Comparison of ENCODE assay signal across 14 cellular contexts in the genomic region with DNA sequence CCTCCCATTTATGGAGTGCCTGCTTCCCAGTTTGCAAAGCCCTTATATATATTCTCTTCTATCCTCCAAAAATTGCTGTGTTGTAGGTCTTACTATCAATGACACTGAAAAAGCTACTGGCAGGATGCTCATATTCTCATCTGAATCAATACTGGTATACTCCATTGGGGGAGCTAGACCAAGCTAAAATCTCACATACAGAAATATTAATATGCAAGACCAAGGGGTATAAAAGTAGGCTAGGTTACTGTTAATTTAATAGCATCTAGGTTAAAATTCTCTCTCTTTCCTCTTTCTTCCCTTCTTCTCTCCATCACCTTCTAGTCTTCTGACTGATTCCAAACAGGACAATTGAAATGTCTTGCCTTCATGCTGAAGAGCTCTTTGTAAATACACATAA. TPM values are rescaled to one million over a fixed set of nuclear protein-coding genes. Genes with fewer than 3 reads are reported as not detected.
A peak's percentile ranks its signal among the peaks of the same experiment; 100 is the strongest.
DNase-seq lines count a peak whose midpoint lies in the region; ATAC-seq and TF ChIP-seq lines count a peak whose summit lies in the region.
"Had no signal": no experiment of that assay in that cellular context is flagged by ENCODE, and none has a peak within 500 bp of the region (broad histone marks: within the 10 kb centered on the region; RNA-seq: fewer than 3 reads in every experiment).

No MANE protein-coding gene starts in this region.

- H3K4me3 Mint-ChIP-seq in progenitor cell of endocrine pancreas (ENCODE audit: low read depth): peak overlapping the region; percentile 84
- H3K4me3 Mint-ChIP-seq: memory B cell had no signal

- ATAC-seq in HG02642 (IDR thresholded peaks at IDR 0.05; ENCODE audit: poor library complexity, unreplicated experiment): no peak
- no peak for ATAC-seq in HG02678 (IDR thresholded peaks at IDR 0.05; ENCODE audit: unreplicated experiment)

- H3K4me3 ChIP-seq in choroid plexus epithelial cell (ENCODE audit: low read depth, low read length): no peak overlapping the region
- H3K4me3 ChIP-seq: BLaER1 had no signal

- H3K27ac Mint-ChIP-seq in progenitor cell of endocrine pancreas: no peak overlapping the region
- H3K27ac Mint-ChIP-seq: activated T-helper 2 cell treated with anti-CD3 and anti-CD28 coated beads, Interferon-gamma antibody, Interleukin-2, Interleukin-4, amounts not matched to agents 10 μg/mL and 5 μg/mL and 100 μg/mL, durations not matched to agents 14 hours and 24 hours and 36 hours; memory B cell had no signal

- H3K27me3 Mint-ChIP-seq in progenitor cell of endocrine pancreas: peaks cover 58% of the 10 kb centered on the region

- DNase-seq in NCI-H2081 (lab: John Stamatoyannopoulos, UW) (peak; percentile 14 to 20), NCI-H2081 treated with DMSO at 0.1 percent for 48 hours (lab: John Stamatoyannopoulos, UW) (no peak), NAMALWA (ENCODE audit: low spot score) (peak; percentile 27), choroid plexus epithelial cell (ENCODE audit: low read depth) (peak; percentile 61), progenitor cell of endocrine pancreas (ENCODE audit: low spot score, unreplicated experiment) (no peak), occipital lobe (lab: John Stamatoyannopoulos, UW) (no peak)
- DNase-seq: effector CD8-positive, alpha-beta T cell; stimulated activated CD4-positive, alpha-beta T cell treated with anti-CD3 and anti-CD28 coated beads, Interleukin-15, amount 100 ng/mL, for 24 hours; T-helper 2 cell had no signal

- peak; percentile 52 for TF ChIP-seq CTCF in choroid plexus epithelial cell (conservative IDR thresholded peaks at IDR 0.05; ENCODE audit: low read depth, low read length)
- peak; percentile 15 for TF ChIP-seq CTCF in progenitor cell of endocrine pancreas (IDR thresholded peaks at IDR 0.05; ENCODE audit: unreplicated experiment)

- H3K36me3 Mint-ChIP-seq in progenitor cell of endocrine pancreas (ENCODE audit: insufficient read depth): no peaks in the 10 kb centered on the region
- H3K36me3 Mint-ChIP-seq: memory B cell had no signal

- no peaks in the 10 kb centered on the region for H3K9me3 Mint-ChIP-seq in progenitor cell of endocrine pancreas (ENCODE audit: low read depth)
- H3K9me3 Mint-ChIP-seq: memory B cell had no signal

- H3K4me1 Mint-ChIP-seq in progenitor cell of endocrine pancreas (ENCODE audit: low read depth): peaks cover 15% of the 10 kb centered on the region

RNA-seq across cellular contexts. Expression of a gene that starts 17.1 kb away (rescaled TPM):
- 2.7 and 3.5 TPM in 2 replicates for total RNA-seq in progenitor cell of endocrine pancreas
- 0.78 TPM for total RNA-seq in occipital lobe
- total RNA-seq: activated T-helper 2 cell treated with anti-CD3 and anti-CD28 coated beads, Interferon-gamma antibody, Interleukin-2, Interleukin-4, amounts not matched to agents 10 μg/mL and 5 μg/mL and 100 μg/mL, durations not matched to agents 14 hours and 24 hours and 36 hours had no signal

Comparison
In these comparisons a context has a peak if more than half of its experiments do, and no peak if none do; other contexts are left out.
1. DNase-seq: peak in NCI-H2081 (2 of 2), NAMALWA (single experiment) and choroid plexus epithelial cell (single experiment); none in NCI-H2081 treated with DMSO at 0.1 percent for 48 hours (single experiment), progenitor cell of endocrine pancreas (single experiment) and occipital lobe (single experiment).